ENCODE assay signal across 1 cellular context in the genomic region with DNA sequence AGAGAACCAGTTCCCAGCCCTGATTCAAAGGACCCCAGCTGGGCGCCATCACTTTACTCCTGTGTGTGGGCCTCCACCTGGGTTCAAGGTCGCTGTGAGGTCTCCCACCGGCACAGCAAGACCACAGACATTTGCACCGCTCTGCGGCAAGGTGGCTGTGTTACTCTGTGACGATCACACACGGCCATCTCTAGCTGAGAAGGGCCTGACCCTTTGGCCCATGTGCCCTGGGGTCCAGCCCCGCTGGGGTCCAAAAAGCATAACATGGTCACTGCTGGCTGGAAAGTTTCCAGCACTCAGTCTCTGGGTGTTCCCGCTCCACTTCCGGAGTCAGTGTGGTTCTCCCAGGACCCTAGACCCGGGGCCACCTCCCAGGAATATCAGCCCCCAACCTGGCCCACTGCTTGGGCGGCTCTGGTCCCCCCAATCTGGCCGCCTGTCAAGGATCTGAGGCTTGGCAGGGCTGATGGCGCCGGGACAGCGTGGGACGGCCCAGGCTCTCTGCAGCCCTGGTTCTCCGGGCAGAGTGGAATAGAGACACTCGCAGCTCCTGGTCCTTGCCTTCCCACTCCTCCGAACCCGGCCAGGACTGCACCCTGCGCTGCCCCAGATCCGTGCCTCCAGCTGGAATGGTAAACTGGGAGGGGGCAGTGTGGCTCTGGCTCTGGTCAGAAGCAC.
TF ChIP-seq lines count a peak whose summit lies in the region.

No MANE protein-coding gene starts in this region.

TF ChIP-seq in H1, 55 proteins besides CTCF, POLR2A, EP300 and RAD21:
- no peak for TF ChIP-seq RBBP5 (IDR thresholded peaks at IDR 0.05; ENCODE audit: borderline replicate concordance, low read depth, low read length)
- no peak for TF ChIP-seq POLR2AphosphoS5 (IDR thresholded peaks at IDR 0.05; ENCODE audit: low read depth, low read length)
- TF ChIP-seq FOSL1 (IDR thresholded peaks at IDR 0.05; ENCODE audit: insufficient read depth, low read depth, low read length): no peak
- peak; percentile 4 for TF ChIP-seq KDM4A (IDR thresholded peaks at IDR 0.05; ENCODE audit: low read depth, low read length, severe bottlenecking)
- TF ChIP-seq EZH2 (IDR thresholded peaks at IDR 0.05; ENCODE audit: low read depth, low read length, severe bottlenecking): peak; percentile 21
- TF ChIP-seq RFX5 (IDR thresholded peaks at IDR 0.05; ENCODE audit: borderline replicate concordance, low read depth, low read length): no peak
- no peak for TF ChIP-seq SIRT6 (IDR thresholded peaks at IDR 0.05; ENCODE audit: low read length)
- TF ChIP-seq BACH1 (IDR thresholded peaks at IDR 0.05; ENCODE audit: low read length): no peak
- TF ChIP-seq HDAC2 (IDR thresholded peaks at IDR 0.05; ENCODE audit: borderline replicate concordance in 1 of 2, low read depth in 2 of 2, low read length in 2 of 2): no peak
- TF ChIP-seq SP2 (IDR thresholded peaks at IDR 0.05; ENCODE audit: low read length): no peak
- peak; percentile 7; the same call in 1 of the 2 replicates for TF ChIP-seq SUZ12 (IDR thresholded peaks at IDR 0.05; ENCODE audit: low read length)
- TF ChIP-seq TBP (IDR thresholded peaks at IDR 0.05; ENCODE audit: low read depth, low read length): no peak
